ENCODE assay signal across 34 cellular contexts in genomic region chr7:78195281-78195680, GRCh38.
"Had no signal": no experiment of that assay in that cellular context is flagged by ENCODE, and none has a peak within 500 bp of the region (broad histone marks: within the 10 kb centered on the region; RNA-seq: fewer than 3 reads in every experiment).

No MANE protein-coding gene starts in this region.

- ATAC-seq: activated CD4-positive, alpha-beta T cell treated with anti-CD3 and anti-CD28 coated beads for 36 hours; activated CD8-positive, alpha-beta memory T cell treated with anti-CD3 and anti-CD28 coated beads, Interleukin-2, amount 10 ng/mL, durations not matched to agents 7 days and 5 days; activated CD8-positive, alpha-beta T cell treated with anti-CD3 and anti-CD28 coated beads, Interleukin-2, amount 10 ng/mL, durations not matched to agents 7 days and 5 days; activated naive CD8-positive, alpha-beta T cell treated with anti-CD3 and anti-CD28 coated beads, Interleukin-2, amount 50 U/mL, for 24 hours; esophagus mucosa; gastroesophageal sphincter had no signal

- H3K4me3 Mint-ChIP-seq: activated CD4-positive, alpha-beta memory T cell treated with anti-CD3 and anti-CD28 coated beads for 36 hours; activated CD4-positive, alpha-beta T cell treated with anti-CD3 and anti-CD28 coated beads for 36 hours; activated CD4-positive, alpha-beta T cell treated with anti-CD3 and anti-CD28 coated beads, Interleukin-2, amount 10 ng/mL, durations not matched to agents 24 days and 14 days; activated CD8-positive, alpha-beta memory T cell treated with anti-CD3 and anti-CD28 coated beads, Interleukin-2, amount 10 ng/mL, durations not matched to agents 7 days and 5 days; activated CD8-positive, alpha-beta T cell treated with anti-CD3 and anti-CD28 coated beads, Interleukin-2, amount 10 ng/mL, durations not matched to agents 7 days and 5 days; activated naive CD4-positive, alpha-beta T cell treated with anti-CD3 and anti-CD28 coated beads for 36 hours; activated naive CD4-positive, alpha-beta T cell treated with anti-CD3 and anti-CD28 coated beads, Interleukin-2, amount 50 U/mL, for 24 hours; activated naive CD8-positive, alpha-beta T cell treated with anti-CD3 and anti-CD28 coated beads for 36 hours; activated naive CD8-positive, alpha-beta T cell treated with anti-CD3 and anti-CD28 coated beads, Interleukin-2, amount 50 U/mL, for 24 hours; activated T-helper 1 cell treated with anti-CD3 and anti-CD28 coated beads, Interleukin-12 subunit alpha, Interleukin-12 subunit beta, Interleukin-2, Interleukin-4 antibody, amounts not matched to agents 30 ng/mL and 10 ng/mL and 1 ng/mL, durations not matched to agents 14 hours and 24 hours and 36 hours; brain; endodermal cell had no signal

- H3K27me3 ChIP-seq: adrenal gland, breast epithelium, cardiac muscle cell, colonic mucosa, dorsolateral prefrontal cortex, gastroesophageal sphincter, heart right ventricle had no signal

- H3K27ac ChIP-seq: adrenal gland, breast epithelium, cardiac muscle cell, colonic mucosa, gastroesophageal sphincter, heart right ventricle had no signal

- H3K9me3 ChIP-seq: adrenal gland, breast epithelium, colonic mucosa, gastroesophageal sphincter, heart right ventricle had no signal

- H3K36me3 ChIP-seq: adrenal gland, breast epithelium, colonic mucosa, gastroesophageal sphincter, heart right ventricle had no signal

- H3K36me3 Mint-ChIP-seq: activated CD4-positive, alpha-beta memory T cell treated with anti-CD3 and anti-CD28 coated beads for 36 hours; activated CD8-positive, alpha-beta memory T cell treated with anti-CD3 and anti-CD28 coated beads, Interleukin-2, amount 10 ng/mL, durations not matched to agents 7 days and 5 days; activated naive CD4-positive, alpha-beta T cell treated with anti-CD3 and anti-CD28 coated beads, Interleukin-2, amount 50 U/mL, for 24 hours; activated naive CD8-positive, alpha-beta T cell treated with anti-CD3 and anti-CD28 coated beads for 36 hours had no signal

- H3K4me3 ChIP-seq: adrenal gland, breast epithelium, cardiac muscle cell, colonic mucosa, dorsolateral prefrontal cortex, gastroesophageal sphincter, heart right ventricle had no signal

- DNase-seq: activated CD4-positive, alpha-beta memory T cell treated with anti-CD3 and anti-CD28 coated beads for 36 hours; activated CD4-positive, alpha-beta T cell treated with anti-CD3 and anti-CD28 coated beads for 36 hours; activated CD4-positive, alpha-beta T cell treated with anti-CD3 and anti-CD28 coated beads, Interleukin-2, amount 10 ng/mL, durations not matched to agents 24 days and 14 days; activated CD4-positive, CD25-positive, alpha-beta regulatory T cell; activated CD4-positive, CD25-positive, alpha-beta regulatory T cell treated with anti-CD3 and anti-CD28 coated beads, Interleukin-2, amount 50 U/mL, for 72 hours; activated CD8-positive, alpha-beta memory T cell treated with anti-CD3 and anti-CD28 coated beads, Interleukin-2, amount 10 ng/mL, durations not matched to agents 7 days and 5 days; activated CD8-positive, alpha-beta memory T cell treated with anti-CD3 and anti-CD28 coated beads, Interleukin-2, amount 50 U/mL, for 4 hours; activated CD8-positive, alpha-beta T cell treated with anti-CD3 and anti-CD28 coated beads, Interleukin-2, amount 10 ng/mL, durations not matched to agents 7 days and 5 days; activated effector memory CD4-positive, alpha-beta T cell treated with anti-CD3 and anti-CD28 coated beads, Interleukin-2, amount 50 U/mL, for 16 hours; activated naive CD4-positive, alpha-beta T cell treated with anti-CD3 and anti-CD28 coated beads for 36 hours; activated naive CD8-positive, alpha-beta T cell treated with anti-CD3 and anti-CD28 coated beads for 36 hours; activated naive CD8-positive, alpha-beta T cell treated with anti-CD3 and anti-CD28 coated beads, Interleukin-2, amount 50 U/mL, for 24 hours; activated T-cell treated with anti-CD3 and anti-CD28 coated beads, Interleukin-2, amount 50 U/mL, for 1 hour; activated T-cell treated with anti-CD3 and anti-CD28 coated beads, Interleukin-2, amount 50 U/mL, for 48 hours; adrenal gland; amygdala; aorta; central memory CD4-positive, alpha-beta T cell; cerebellar nuclear complex; colonic mucosa; dorsolateral prefrontal cortex; effector memory CD4-positive, alpha-beta T cell; endodermal cell; foreskin melanocyte; heart right ventricle; T-helper 2 cell had no signal

- H3K4me1 ChIP-seq: adrenal gland, breast epithelium, colonic mucosa, gastroesophageal sphincter had no signal

- H3K9me3 Mint-ChIP-seq: activated CD4-positive, alpha-beta memory T cell treated with anti-CD3 and anti-CD28 coated beads for 36 hours; activated CD4-positive, alpha-beta T cell treated with anti-CD3 and anti-CD28 coated beads, Interleukin-2, amount 10 ng/mL, durations not matched to agents 24 days and 14 days; activated naive CD4-positive, alpha-beta T cell treated with anti-CD3 and anti-CD28 coated beads for 36 hours; activated naive CD4-positive, alpha-beta T cell treated with anti-CD3 and anti-CD28 coated beads, Interleukin-2, amount 50 U/mL, for 24 hours; activated naive CD8-positive, alpha-beta T cell treated with anti-CD3 and anti-CD28 coated beads for 36 hours; activated naive CD8-positive, alpha-beta T cell treated with anti-CD3 and anti-CD28 coated beads, Interleukin-2, amount 50 U/mL, for 24 hours; activated T-helper 1 cell treated with anti-CD3 and anti-CD28 coated beads, Interleukin-12 subunit alpha, Interleukin-12 subunit beta, Interleukin-2, Interleukin-4 antibody, amounts not matched to agents 30 ng/mL and 10 ng/mL and 1 ng/mL, durations not matched to agents 14 hours and 24 hours and 36 hours; activated T-helper 2 cell treated with anti-CD3 and anti-CD28 coated beads, Interferon-gamma antibody, Interleukin-2, Interleukin-4, amounts not matched to agents 10 μg/mL and 5 μg/mL and 100 μg/mL, durations not matched to agents 14 hours and 24 hours and 36 hours; brain; endodermal cell had no signal

- H3K4me1 Mint-ChIP-seq: activated CD4-positive, alpha-beta T cell treated with anti-CD3 and anti-CD28 coated beads for 36 hours; activated CD4-positive, alpha-beta T cell treated with anti-CD3 and anti-CD28 coated beads, Interleukin-2, amount 10 ng/mL, durations not matched to agents 24 days and 14 days; activated CD8-positive, alpha-beta memory T cell treated with anti-CD3 and anti-CD28 coated beads, Interleukin-2, amount 10 ng/mL, durations not matched to agents 7 days and 5 days; activated naive CD4-positive, alpha-beta T cell treated with anti-CD3 and anti-CD28 coated beads, Interleukin-2, amount 50 U/mL, for 24 hours; activated naive CD8-positive, alpha-beta T cell treated with anti-CD3 and anti-CD28 coated beads for 36 hours; activated naive CD8-positive, alpha-beta T cell treated with anti-CD3 and anti-CD28 coated beads, Interleukin-2, amount 50 U/mL, for 24 hours; brain had no signal

- H3K27ac Mint-ChIP-seq: activated CD4-positive, alpha-beta memory T cell treated with anti-CD3 and anti-CD28 coated beads for 36 hours; activated CD4-positive, alpha-beta T cell treated with anti-CD3 and anti-CD28 coated beads for 36 hours; activated CD4-positive, alpha-beta T cell treated with anti-CD3 and anti-CD28 coated beads, Interleukin-2, amount 10 ng/mL, durations not matched to agents 24 days and 14 days; activated CD8-positive, alpha-beta memory T cell treated with anti-CD3 and anti-CD28 coated beads, Interleukin-2, amount 10 ng/mL, durations not matched to agents 7 days and 5 days; activated CD8-positive, alpha-beta T cell treated with anti-CD3 and anti-CD28 coated beads, Interleukin-2, amount 10 ng/mL, durations not matched to agents 7 days and 5 days; activated naive CD4-positive, alpha-beta T cell treated with anti-CD3 and anti-CD28 coated beads for 36 hours; activated naive CD4-positive, alpha-beta T cell treated with anti-CD3 and anti-CD28 coated beads, Interleukin-2, amount 50 U/mL, for 24 hours; activated naive CD8-positive, alpha-beta T cell treated with anti-CD3 and anti-CD28 coated beads for 36 hours; activated naive CD8-positive, alpha-beta T cell treated with anti-CD3 and anti-CD28 coated beads, Interleukin-2, amount 50 U/mL, for 24 hours; activated T-helper 1 cell treated with anti-CD3 and anti-CD28 coated beads, Interleukin-12 subunit alpha, Interleukin-12 subunit beta, Interleukin-2, Interleukin-4 antibody, amounts not matched to agents 30 ng/mL and 10 ng/mL and 1 ng/mL, durations not matched to agents 14 hours and 24 hours and 36 hours; activated T-helper 2 cell treated with anti-CD3 and anti-CD28 coated beads, Interferon-gamma antibody, Interleukin-2, Interleukin-4, amounts not matched to agents 10 μg/mL and 5 μg/mL and 100 μg/mL, durations not matched to agents 14 hours and 24 hours and 36 hours; brain; endodermal cell had no signal

- H3K27me3 Mint-ChIP-seq: activated CD4-positive, alpha-beta T cell treated with anti-CD3 and anti-CD28 coated beads, Interleukin-2, amount 10 ng/mL, durations not matched to agents 24 days and 14 days; activated CD8-positive, alpha-beta memory T cell treated with anti-CD3 and anti-CD28 coated beads, Interleukin-2, amount 10 ng/mL, durations not matched to agents 7 days and 5 days; activated naive CD8-positive, alpha-beta T cell treated with anti-CD3 and anti-CD28 coated beads for 36 hours; brain had no signal
